In genomic region chr19:40273469-40274360, GRCh38 we compare ENCODE assay signal across 14 cellular contexts. TPM values are rescaled to one million over a fixed set of nuclear protein-coding genes. Genes with fewer than 3 reads are reported as not detected.
A peak's percentile ranks its signal among the peaks of the same experiment; 100 is the strongest.
DNase-seq lines count a peak whose midpoint lies in the region; TF ChIP-seq lines count a peak whose summit lies in the region.
"Had no signal": no experiment of that assay in that cellular context is flagged by ENCODE, and none has a peak within 500 bp of the region (broad histone marks: within the 10 kb centered on the region; RNA-seq: fewer than 3 reads in every experiment).

No MANE protein-coding gene starts in this region.

- TF ChIP-seq CTCF in A673 (conservative IDR thresholded peaks at IDR 0.05; ENCODE audit: low read depth, low read length) (no peak), DOHH2 (IDR thresholded peaks at IDR 0.05; ENCODE audit: low read depth, low read length, poor library complexity, severe bottlenecking) (no peak), brain (conservative IDR thresholded peaks at IDR 0.05) (no peak), mesothelial cell of epicardium (IDR thresholded peaks at IDR 0.05; ENCODE audit: unreplicated experiment) (no peak)

- H3K9me3 ChIP-seq in A673 (ENCODE audit: low read depth, low read length, poor library complexity, severe bottlenecking) = no peaks in the 10 kb centered on the region
- H3K9me3 ChIP-seq in DOHH2 (ENCODE audit: control insufficient read depth, insufficient read depth, low read length) = no peaks in the 10 kb centered on the region

- H3K36me3 Mint-ChIP-seq in brain (peaks cover 7% of the 10 kb centered on the region), mesothelial cell of epicardium (peaks cover 9% of the 10 kb centered on the region)

- H3K27me3 ChIP-seq in A673 (replicated peaks; ENCODE audit: insufficient read depth, low read depth, low read length, poor library complexity) (no peaks in the 10 kb centered on the region), DOHH2 (ENCODE audit: control insufficient read depth, low read length) (no peaks in the 10 kb centered on the region)

- H3K36me3 ChIP-seq in A673 (ENCODE audit: insufficient read depth, low read length, poor library complexity, severe bottlenecking) = no peaks in the 10 kb centered on the region
- H3K36me3 ChIP-seq in DOHH2 (ENCODE audit: control insufficient read depth, low read length) = peaks cover 18% of the 10 kb centered on the region

- H3K79me2 ChIP-seq in DOHH2 (ENCODE audit: control insufficient read depth, low read length) = peaks cover 94% of the 10 kb centered on the region

- peak overlapping the region; percentile 59 to 82 (median 69) for H3K27ac Mint-ChIP-seq in brain
- peak overlapping the region; percentile 7 for H3K27ac Mint-ChIP-seq in mesothelial cell of epicardium

- peak overlapping the region; percentile 30 for H3K27ac ChIP-seq in A673 (ENCODE audit: low read depth, low read length, poor library complexity, severe bottlenecking)
- 0 out of 2 replicates have a peak overlapping the region, but pooled peaks have one; percentile 16 for H3K27ac ChIP-seq in DOHH2 (ENCODE audit: low read depth, low read length)

- intact Hi-C loops in A673 (cut with micrococcal nuclease; ENCODE audit: unreplicated experiment) = no loop called here
- intact Hi-C loops in posterior vena cava (cut with DNase I) = loop anchor here in 1 of 2 donors (5.0 kb wide), 1 partner anchor 1241 kb away; the partner anchor contains the start of gene FBXO27

- H3K27me3 Mint-ChIP-seq in brain (no peaks in the 10 kb centered on the region), mesothelial cell of epicardium (ENCODE audit: low read depth) (no peaks in the 10 kb centered on the region)

- DNase-seq in A673 (ENCODE audit: low spot score) (no peak), mesothelial cell of epicardium (ENCODE audit: low spot score in 2 of 2, unreplicated experiment in 2 of 2) (no peak), posterior vena cava (ENCODE audit: low spot score) (no peak), A172 (ENCODE audit: low spot score) (no peak), NCI-H526 (lab: John Stamatoyannopoulos, UW) (no peak), cortex of kidney (lab: John Stamatoyannopoulos, UW) (no peak)
- DNase-seq: effector memory CD4-positive, alpha-beta T cell; NCI-H2029 had no signal

- H3K4me1 Mint-ChIP-seq in brain = peaks cover 66% of the 10 kb centered on the region
- H3K4me1 Mint-ChIP-seq in mesothelial cell of epicardium = peaks cover 20% of the 10 kb centered on the region

- no peaks in the 10 kb centered on the region for H3K9me2 ChIP-seq in DOHH2 (replicated peaks; ENCODE audit: control insufficient read depth, low read length)

- H3K4me3 Mint-ChIP-seq in brain (peak overlapping the region in 2 of 5 experiments; percentile 4 to 7), mesothelial cell of epicardium (no peak overlapping the region)
- H3K4me3 Mint-ChIP-seq: CD14-positive monocyte had no signal

- BruUV-seq in A673 (replicated peaks; lab: Mats Ljungman, UMichigan) = no TSS peak

- no peaks in the 10 kb centered on the region for H3F3A ChIP-seq in DOHH2 (ENCODE audit: control insufficient read depth, insufficient read depth)

- POLR2A ChIA-PET in A673 (lab: Charles Lee; ENCODE audit: low non-redundant PET) = no interaction called here

- H3K9me3 Mint-ChIP-seq in brain (no peaks in the 10 kb centered on the region), mesothelial cell of epicardium (no peaks in the 10 kb centered on the region)
- H3K9me3 Mint-ChIP-seq: CD14-positive monocyte had no signal

- H3K4me2 ChIP-seq in DOHH2 (ENCODE audit: low read length) = peak overlapping the region; percentile 68

- CTCF ChIA-PET in A673 (lab: Charles Lee) = no interaction called here

- H3K4me1 ChIP-seq in A673 (ENCODE audit: insufficient read depth, low read length, poor library complexity, severe bottlenecking) = peaks cover 4% of the 10 kb centered on the region
- peaks cover 23% of the 10 kb centered on the region for H3K4me1 ChIP-seq in DOHH2 (ENCODE audit: control insufficient read depth, low read length)

- H4K20me1 ChIP-seq in DOHH2 (ENCODE audit: control insufficient read depth, insufficient read depth, low read depth, low read length) = peaks cover 13% of the 10 kb centered on the region; the same call in 1 of the 2 replicates

- no peak overlapping the region for H3K4me3 ChIP-seq in A673 (ENCODE audit: low read depth, low read length, poor library complexity, severe bottlenecking)
- H3K4me3 ChIP-seq in DOHH2 (ENCODE audit: low read length) = no peak overlapping the region
- H3K4me3 ChIP-seq: lung had no signal

RNA-seq across cellular contexts. Expression of gene AKT2, which starts 11.4 kb away (rescaled TPM):
- total RNA-seq in A673 (2021) = 146 and 151 TPM in 2 replicates
- 77.4 TPM for polyA plus RNA-seq in brain (ENCODE audit: insufficient read depth, low read depth, low replicate concordance)
- total RNA-seq in mesothelial cell of epicardium = 192 to 200 TPM (median 194 TPM) in 3 replicates
- 10 to 100 TPM; 80.4 to 85.1 TPM for total RNA-seq in posterior vena cava
- total RNA-seq in A172 (2014; rRNA removed; shearing (Covaris generic)) = 76.5 and 78.4 TPM in 2 replicates

RNA-seq across cellular contexts. Expression of gene CCNP, which starts 47.2 kb away (rescaled TPM):
- total RNA-seq in A673 (2021) (0.45 TPM in 1 of 2 replicates, not detected in the other), mesothelial cell of epicardium (0.98 to 1.8 TPM (median 1.0 TPM) in 3 replicates), posterior vena cava (under 1 TPM in 1 of 2 donors, not detected in 1; 0.42 TPM)
- polyA plus RNA-seq in brain (ENCODE audit: insufficient read depth, low read depth, low replicate concordance) = 9.7 TPM
- not detected in 2 replicates for total RNA-seq in A172 (2014; rRNA removed; shearing (Covaris generic))
- total RNA-seq: glomerular endothelial cell had no signal
- polyA plus RNA-seq: CD14-positive monocyte had no signal

RNA-seq across cellular contexts. Expression of gene TTC9B, which starts 55.5 kb away (rescaled TPM):
- total RNA-seq in A673 (2021) (not detected in 2 replicates), mesothelial cell of epicardium (not detected in 3 replicates), posterior vena cava (not detected)
- polyA plus RNA-seq in brain (ENCODE audit: insufficient read depth, low read depth, low replicate concordance) = 25.0 TPM
- 0.29 TPM in 1 of 2 replicates, not detected in the other for total RNA-seq in A172 (2014; rRNA removed; shearing (Covaris generic))
- total RNA-seq: glomerular endothelial cell, H7, lung had no signal
- polyA plus RNA-seq: CD14-positive monocyte, lung had no signal
